In the genomic region with DNA sequence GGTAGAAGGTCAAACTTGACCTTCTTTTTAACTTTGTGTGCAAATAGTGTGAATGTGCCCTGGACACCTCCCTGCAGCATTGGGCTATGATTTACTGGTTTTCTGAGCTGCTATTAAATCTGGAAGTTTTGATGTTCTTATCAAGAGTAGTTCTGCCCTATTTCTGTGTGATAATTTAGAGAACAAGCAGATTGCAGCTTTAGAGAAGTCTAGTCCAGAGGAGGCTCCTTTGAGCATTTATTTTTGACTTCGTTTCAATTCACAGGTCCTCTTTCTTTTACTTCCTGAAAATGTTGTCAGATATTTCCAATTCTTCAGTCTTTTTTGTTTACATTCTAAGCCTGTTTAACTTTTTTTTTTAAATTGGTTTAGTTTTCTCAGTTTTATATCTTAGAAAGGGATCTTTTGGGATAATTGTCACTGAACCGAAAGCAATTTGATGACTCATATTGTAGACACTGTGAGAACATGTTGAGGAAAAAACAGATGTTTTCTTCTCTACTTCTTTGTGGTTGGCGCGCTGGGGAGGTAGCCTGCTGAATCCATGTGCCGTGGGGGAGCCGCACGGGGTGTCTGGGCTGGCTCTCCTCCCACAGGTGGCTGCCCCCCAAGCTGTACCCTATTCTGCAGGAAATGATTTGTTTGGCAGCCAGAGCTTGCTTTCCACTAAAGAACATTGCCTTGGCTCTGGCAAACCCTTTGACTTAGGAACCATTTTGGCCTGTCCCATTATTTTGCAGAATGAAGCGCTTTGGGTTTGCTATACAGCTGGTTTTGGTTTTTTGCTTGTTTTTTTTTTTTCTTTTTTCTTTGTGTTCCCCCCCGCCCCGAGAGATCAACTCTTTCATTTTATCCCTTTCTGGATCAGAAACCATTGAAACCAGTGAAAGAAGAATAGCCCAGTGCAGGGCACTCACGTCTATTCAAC, we compare ENCODE assay signal across 8 cellular contexts. TPM values are rescaled to one million over a fixed set of nuclear protein-coding genes. Genes with fewer than 3 reads are reported as not detected.
DNase-seq lines count a peak whose midpoint lies in the region; ATAC-seq and TF ChIP-seq lines count a peak whose summit lies in the region.

No MANE protein-coding gene starts in this region.

- H3K27me3 ChIP-seq in breast epithelium, result no peaks in the 10 kb centered on the region

- peaks cover 11% of the 10 kb centered on the region for H3K36me3 Mint-ChIP-seq in T-helper 1 cell treated with Interleukin-12 subunit alpha and Interleukin-12 subunit beta and Interleukin-4 antibody, amounts not matched to agents 30 μg/mL and 1 μg/mL, for 36 hours (ENCODE audit: low read depth)
- no peaks in the 10 kb centered on the region for H3K36me3 Mint-ChIP-seq in natural killer cell treated with Interleukin-12 subunit alpha and Interleukin-12 subunit beta and Interleukin-15 and Interleukin-18, amount 100 ng/mL, for 72 hours

- peaks cover 22% of the 10 kb centered on the region for H3K4me1 Mint-ChIP-seq in T-helper 1 cell treated with Interleukin-12 subunit alpha and Interleukin-12 subunit beta and Interleukin-4 antibody, amounts not matched to agents 30 μg/mL and 1 μg/mL, for 36 hours (ENCODE audit: low read depth)
- peaks cover 11 to 13% of the 10 kb centered on the region in 2 donors for H3K4me1 Mint-ChIP-seq in natural killer cell treated with Interleukin-12 subunit alpha and Interleukin-12 subunit beta and Interleukin-15 and Interleukin-18, amount 100 ng/mL, for 72 hours (ENCODE audit: low read depth in 2 of 2)

- H3K27ac Mint-ChIP-seq in T-helper 1 cell treated with Interleukin-12 subunit alpha and Interleukin-12 subunit beta and Interleukin-4 antibody, amounts not matched to agents 30 μg/mL and 1 μg/mL, for 36 hours, result peak overlapping the region; percentile 79
- H3K27ac Mint-ChIP-seq in natural killer cell treated with Interleukin-12 subunit alpha and Interleukin-12 subunit beta and Interleukin-15 and Interleukin-18, amount 100 ng/mL, for 72 hours, result peak overlapping the region; percentile 21 to 54

- peak; percentile 53 for ATAC-seq in HG03064 (IDR thresholded peaks at IDR 0.05; ENCODE audit: low read depth, unreplicated experiment)
- ATAC-seq in natural killer cell treated with Interleukin-12 subunit alpha and Interleukin-12 subunit beta and Interleukin-15 and Interleukin-18, amount 100 ng/mL, for 72 hours, result peak; percentile 59 to 73
- ATAC-seq in left lobe of liver, result no peak
- ATAC-seq in GM21367 (IDR thresholded peaks at IDR 0.05; ENCODE audit: unreplicated experiment), result no peak

- H3K4me1 ChIP-seq in breast epithelium, result peaks cover 0 to 3% of the 10 kb centered on the region in 2 donors

- H3K27me3 Mint-ChIP-seq in T-helper 1 cell treated with Interleukin-12 subunit alpha and Interleukin-12 subunit beta and Interleukin-4 antibody, amounts not matched to agents 30 μg/mL and 1 μg/mL, for 36 hours (ENCODE audit: low read depth), result no peaks in the 10 kb centered on the region
- H3K27me3 Mint-ChIP-seq in natural killer cell treated with Interleukin-12 subunit alpha and Interleukin-12 subunit beta and Interleukin-15 and Interleukin-18, amount 100 ng/mL, for 72 hours, result no peaks in the 10 kb centered on the region

- intact Hi-C loops in breast epithelium (cut with DNase I; ENCODE audit: low total_unique reads), result no loop called here

- no peak for TF ChIP-seq POLR2A in breast epithelium (IDR thresholded peaks at IDR 0.05)

- H3K9me3 ChIP-seq in breast epithelium, result no peaks in the 10 kb centered on the region

- no peaks in the 10 kb centered on the region for H3K36me3 ChIP-seq in breast epithelium

- H3K27ac ChIP-seq in breast epithelium, result peak overlapping the region; percentile 41 to 45

- H3K9me3 Mint-ChIP-seq in T-helper 1 cell treated with Interleukin-12 subunit alpha and Interleukin-12 subunit beta and Interleukin-4 antibody, amounts not matched to agents 30 μg/mL and 1 μg/mL, for 36 hours, result no peaks in the 10 kb centered on the region
- H3K9me3 Mint-ChIP-seq in natural killer cell treated with Interleukin-12 subunit alpha and Interleukin-12 subunit beta and Interleukin-15 and Interleukin-18, amount 100 ng/mL, for 72 hours, result no peaks in the 10 kb centered on the region

- H3K4me3 Mint-ChIP-seq in T-helper 1 cell treated with Interleukin-12 subunit alpha and Interleukin-12 subunit beta and Interleukin-4 antibody, amounts not matched to agents 30 μg/mL and 1 μg/mL, for 36 hours, result peak overlapping the region; percentile 13
- peak overlapping the region; percentile 35 for H3K4me3 Mint-ChIP-seq in natural killer cell treated with Interleukin-12 subunit alpha and Interleukin-12 subunit beta and Interleukin-15 and Interleukin-18, amount 100 ng/mL, for 72 hours

- H3K4me3 ChIP-seq in breast epithelium, result peak overlapping the region in 2 of 3 donors; percentile 28 to 49

- peak; percentile 77 for DNase-seq in AG20443 (ENCODE audit: low spot score)
- no peak for DNase-seq in breast epithelium (ENCODE audit: low spot score in 2 of 2)
- DNase-seq in natural killer cell treated with Interleukin-12 subunit alpha and Interleukin-12 subunit beta and Interleukin-15 and Interleukin-18, amount 100 ng/mL, for 72 hours (ENCODE audit: low spot score), result no peak
- DNase-seq in NCI-H748 (lab: John Stamatoyannopoulos, UW; ENCODE audit: unreplicated experiment), result no peak
- DNase-seq in left lobe of liver (ENCODE audit: low spot score), result no peak

- no peak for TF ChIP-seq CTCF in breast epithelium (IDR thresholded peaks at IDR 0.05)

RNA-seq across cellular contexts. Expression of gene MFSD11, which starts 53.4 kb away (rescaled TPM):
- 10 to 100 TPM; 20.6 to 42.6 (median 23.6) TPM for total RNA-seq in breast epithelium
- total RNA-seq in natural killer cell treated with Interleukin-12 subunit alpha and Interleukin-12 subunit beta and Interleukin-15 and Interleukin-18, amount 100 ng/mL, for 72 hours, result 10 to 100 TPM; 18.1 to 25.5 TPM
- total RNA-seq in left lobe of liver, result 13.4 TPM

RNA-seq across cellular contexts. Expression of gene SRSF2, which starts 54.2 kb away (rescaled TPM):
- total RNA-seq in breast epithelium (100 to 1,000 TPM; 143 to 247 (median 244) TPM), left lobe of liver (78.1 TPM)
- 100 to 1,000 TPM; 373 to 571 TPM for total RNA-seq in natural killer cell treated with Interleukin-12 subunit alpha and Interleukin-12 subunit beta and Interleukin-15 and Interleukin-18, amount 100 ng/mL, for 72 hours

Comparison
In these comparisons a context has a peak if more than half of its experiments do, and no peak if none do; other contexts are left out.
1. ATAC-seq: peak in HG03064 (single experiment) and natural killer cell treated with Interleukin-12 subunit alpha and Interleukin-12 subunit beta and Interleukin-15 and Interleukin-18, amount 100 ng/mL, for 72 hours (2 of 2); none in left lobe of liver (single experiment) and GM21367 (single experiment).